In the genomic region with DNA sequence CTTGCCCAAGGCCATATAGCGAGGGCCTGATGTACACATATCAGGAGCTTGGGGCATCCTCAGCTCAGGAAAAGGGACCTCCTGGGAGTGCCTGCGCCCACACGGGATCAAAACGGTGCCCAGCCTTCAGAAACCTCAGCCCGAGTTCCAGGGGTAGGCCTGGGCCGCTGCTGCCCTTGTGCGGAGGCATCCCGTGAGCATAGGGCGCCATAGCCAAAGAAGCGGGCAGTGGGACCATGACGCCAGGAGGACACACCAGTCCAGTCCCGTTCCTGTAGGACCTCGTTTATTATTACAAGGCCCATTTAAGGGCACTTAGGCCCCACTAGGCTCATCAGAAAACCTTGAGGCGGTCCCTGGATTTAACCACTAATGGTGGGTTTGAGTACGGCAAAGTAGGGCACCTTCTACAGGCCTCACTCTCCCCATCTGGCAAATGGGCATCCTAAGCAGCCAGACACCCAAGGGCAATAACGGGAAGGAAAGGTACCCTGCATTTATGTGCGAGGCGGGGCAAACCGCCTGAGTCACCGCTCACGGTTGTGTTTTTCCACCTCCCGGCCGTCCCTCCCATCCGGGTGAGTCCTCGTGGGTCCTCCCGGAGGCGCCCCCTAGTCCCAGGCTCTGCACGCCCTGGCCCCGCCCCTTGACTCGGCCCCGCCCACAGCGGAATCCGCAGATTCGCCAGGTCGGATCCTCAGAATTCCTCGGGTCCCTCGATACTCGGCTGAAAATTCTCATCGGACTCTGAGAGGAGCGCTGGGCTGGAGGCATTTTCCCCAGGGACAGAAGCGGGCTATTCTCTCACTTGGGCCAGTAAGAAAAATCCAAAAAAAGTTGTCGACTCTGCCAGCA, we compare ENCODE assay signal across 1 cellular context.
TF ChIP-seq lines count a peak whose summit lies in the region.

No MANE protein-coding gene starts in this region.

TF ChIP-seq in GM12878, 131 proteins besides CTCF, POLR2A, EP300 and RAD21 (continued from another document):
- no peak for TF ChIP-seq TCF7 (IDR thresholded peaks at IDR 0.05; ENCODE audit: borderline replicate concordance)
- TF ChIP-seq, protein P1, sequence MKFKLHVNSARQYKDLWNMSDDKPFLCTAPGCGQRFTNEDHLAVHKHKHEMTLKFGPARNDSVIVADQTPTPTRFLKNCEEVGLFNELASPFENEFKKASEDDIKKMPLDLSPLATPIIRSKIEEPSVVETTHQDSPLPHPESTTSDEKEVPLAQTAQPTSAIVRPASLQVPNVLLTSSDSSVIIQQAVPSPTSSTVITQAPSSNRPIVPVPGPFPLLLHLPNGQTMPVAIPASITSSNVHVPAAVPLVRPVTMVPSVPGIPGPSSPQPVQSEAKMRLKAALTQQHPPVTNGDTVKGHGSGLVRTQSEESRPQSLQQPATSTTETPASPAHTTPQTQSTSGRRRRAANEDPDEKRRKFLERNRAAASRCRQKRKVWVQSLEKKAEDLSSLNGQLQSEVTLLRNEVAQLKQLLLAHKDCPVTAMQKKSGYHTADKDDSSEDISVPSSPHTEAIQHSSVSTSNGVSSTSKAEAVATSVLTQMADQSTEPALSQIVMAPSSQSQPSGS (IDR thresholded peaks at IDR 0.05; ENCODE audit: low read length): no peak
- no peak for TF ChIP-seq HDAC2 (IDR thresholded peaks at IDR 0.05)
- TF ChIP-seq, protein P2, sequence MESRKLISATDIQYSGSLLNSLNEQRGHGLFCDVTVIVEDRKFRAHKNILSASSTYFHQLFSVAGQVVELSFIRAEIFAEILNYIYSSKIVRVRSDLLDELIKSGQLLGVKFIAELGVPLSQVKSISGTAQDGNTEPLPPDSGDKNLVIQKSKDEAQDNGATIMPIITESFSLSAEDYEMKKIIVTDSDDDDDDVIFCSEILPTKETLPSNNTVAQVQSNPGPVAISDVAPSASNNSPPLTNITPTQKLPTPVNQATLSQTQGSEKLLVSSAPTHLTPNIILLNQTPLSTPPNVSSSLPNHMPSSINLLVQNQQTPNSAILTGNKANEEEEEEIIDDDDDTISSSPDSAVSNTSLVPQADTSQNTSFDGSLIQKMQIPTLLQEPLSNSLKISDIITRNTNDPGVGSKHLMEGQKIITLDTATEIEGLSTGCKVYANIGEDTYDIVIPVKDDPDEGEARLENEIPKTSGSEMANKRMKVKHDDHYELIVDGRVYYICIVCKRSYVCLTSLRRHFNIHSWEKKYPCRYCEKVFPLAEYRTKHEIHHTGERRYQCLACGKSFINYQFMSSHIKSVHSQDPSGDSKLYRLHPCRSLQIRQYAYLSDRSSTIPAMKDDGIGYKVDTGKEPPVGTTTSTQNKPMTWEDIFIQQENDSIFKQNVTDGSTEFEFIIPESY (IDR thresholded peaks at IDR 0.05): no peak
